11 cellular contexts compared by ENCODE assay signal in the genomic region with DNA sequence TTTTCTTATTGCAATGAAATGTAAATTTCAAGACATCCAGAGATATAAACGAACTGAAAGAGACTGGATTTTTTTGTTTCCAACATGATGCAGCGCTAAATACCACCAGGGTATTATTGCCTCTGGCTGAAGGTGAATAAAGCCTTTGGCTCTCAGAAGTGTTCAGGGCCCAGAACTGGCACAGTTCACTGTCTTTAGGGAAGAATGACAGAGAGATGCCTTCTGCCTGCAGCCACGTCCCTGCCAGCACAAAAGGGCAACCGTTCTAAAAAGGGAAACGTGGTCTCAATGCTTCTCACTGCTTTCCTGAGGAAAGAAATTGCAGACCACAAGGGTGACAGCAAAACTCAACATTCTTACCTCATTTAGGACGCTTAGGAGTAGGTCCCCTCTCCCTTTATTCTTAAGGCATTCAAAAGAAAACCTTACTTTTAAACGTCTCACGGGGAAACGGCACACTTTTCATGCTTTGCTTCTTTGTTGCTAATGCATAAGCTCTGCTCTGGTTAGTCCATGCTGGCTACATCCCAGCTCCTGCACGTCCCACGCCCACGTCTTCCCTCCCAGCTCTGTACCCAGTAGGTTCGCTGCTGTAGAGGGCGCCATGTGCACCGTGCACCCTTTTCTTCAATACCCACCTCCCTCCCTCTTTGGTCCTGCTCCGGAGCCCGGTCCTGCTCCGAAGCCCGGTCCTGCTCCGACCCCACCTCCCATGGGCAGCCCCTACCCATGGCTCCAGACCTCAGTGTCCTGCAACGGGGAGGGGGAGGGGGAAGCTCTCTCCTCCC.
A peak's percentile ranks its signal among the peaks of the same experiment; 100 is the strongest.
DNase-seq lines count a peak whose midpoint lies in the region; ATAC-seq, FAIRE-seq and TF ChIP-seq lines count a peak whose summit lies in the region.
"Had no signal": no experiment of that assay in that cellular context is flagged by ENCODE, and none has a peak within 500 bp of the region (broad histone marks: within the 10 kb centered on the region; RNA-seq: fewer than 3 reads in every experiment).

No MANE protein-coding gene starts in this region.

- H3K4me2 ChIP-seq in K562 (ENCODE audit: insufficient read depth, low read length), result no peak overlapping the region

- TF ChIP-seq POLR2A in K562 (conservative IDR thresholded peaks at IDR 0.05), result no peak

- H3K9me3 Mint-ChIP-seq in activated CD8-positive, alpha-beta memory T cell treated with anti-CD3 and anti-CD28 coated beads, Interleukin-2, amount 10 ng/mL, durations not matched to agents 7 days and 5 days (ENCODE audit: low read depth), result no peaks in the 10 kb centered on the region

- H3K27me3 ChIP-seq in MG63 (no peaks in the 10 kb centered on the region), K562 (ENCODE audit: control insufficient read depth in 2 of 2, insufficient read depth in 2 of 2, low read length in 2 of 2) (no peaks in the 10 kb centered on the region; a peak in 1 of 5 replicates)

- H3K27me3 Mint-ChIP-seq in activated CD8-positive, alpha-beta memory T cell treated with anti-CD3 and anti-CD28 coated beads, Interleukin-2, amount 10 ng/mL, durations not matched to agents 7 days and 5 days, result no peaks in the 10 kb centered on the region

- no peaks in the 10 kb centered on the region for H3K4me1 Mint-ChIP-seq in activated CD8-positive, alpha-beta memory T cell treated with anti-CD3 and anti-CD28 coated beads, Interleukin-2, amount 10 ng/mL, durations not matched to agents 7 days and 5 days

- no peak for FAIRE-seq in K562 (lab: Jason Lieb, UNC)

- CTCF ChIA-PET in K562 (lab: Yijun Ruan, JAX; ENCODE audit: low intra/inter-chr PET ratio), result no interaction called here
- CTCF ChIA-PET in activated CD8-positive, alpha-beta memory T cell treated with anti-CD3 and anti-CD28 coated beads, Interleukin-2, amount 10 ng/mL, durations not matched to agents 7 days and 5 days (lab: Charles Lee), result no interaction called here

- no peaks in the 10 kb centered on the region for H3K79me2 ChIP-seq in K562 (ENCODE audit: control insufficient read depth, insufficient read depth, low read length)

- no peaks in the 10 kb centered on the region for H3K9me1 ChIP-seq in K562 (ENCODE audit: control insufficient read depth, insufficient read depth, low read length)

- 1% methylated on average over 21 of the region's 21 CpGs for WGBS in K562 (ENCODE audit: insufficient coverage, low coverage, missing lambda C conversion rate)

- H3K4me1 ChIP-seq in K562 (replicated peaks in 1 of 2; ENCODE audit: control insufficient read depth in 2 of 2, insufficient read depth in 2 of 2, low read length in 2 of 2), result no peaks in the 10 kb centered on the region

- in situ Hi-C loops in K562 (cut with MboI), result no loop called here

- ATAC-seq in K562 (peak; percentile 51; the same call in 1 of the 3 replicates), HG02981 (IDR thresholded peaks at IDR 0.05; ENCODE audit: unreplicated experiment) (no peak)
- no peak for ATAC-seq in activated CD8-positive, alpha-beta memory T cell treated with anti-CD3 and anti-CD28 coated beads, Interleukin-2, amount 10 ng/mL, durations not matched to agents 7 days and 5 days

- no peak overlapping the region for H3K27ac Mint-ChIP-seq in activated CD8-positive, alpha-beta memory T cell treated with anti-CD3 and anti-CD28 coated beads, Interleukin-2, amount 10 ng/mL, durations not matched to agents 7 days and 5 days

- no peak overlapping the region for H3K27ac ChIP-seq in K562 (ENCODE audit: extremely low read depth, low read depth, low read length)
- H3K27ac ChIP-seq: C4-2B had no signal

- intact Hi-C loops in K562 (cut with micrococcal nuclease), result no loop called here

- H3K9me3 ChIP-seq in MG63, result no peaks in the 10 kb centered on the region
- H3K9me3 ChIP-seq in K562 (replicated peaks; ENCODE audit: control insufficient read depth, insufficient read depth, low read depth, low read length), result no peaks in the 10 kb centered on the region

- no peak for TF ChIP-seq CTCF in K562 (IDR thresholded peaks at IDR 0.05 in 2 of 3, conservative IDR thresholded peaks at IDR 0.05 in 1 of 3; ENCODE audit: insufficient read depth in 2 of 3, low read depth in 1 of 3, low read length in 3 of 3)

- DNase-seq in DMS153 treated with DMSO at 0.1 percent for 48 hours (lab: John Stamatoyannopoulos, UW; ENCODE audit: unreplicated experiment), result peak; percentile 32
- peak; percentile 48 for DNase-seq in MG63
- DNase-seq in K562 (ENCODE audit: extremely low read depth in 1 of 4, low spot score in 3 of 4), result no peak
- DNase-seq in iPS-NIHi7 (ENCODE audit: extremely low spot score), result peak; percentile 62
- DNase-seq in NCI-H146 (lab: John Stamatoyannopoulos, UW), result no peak
- DNase-seq in NCI-H128 (lab: John Stamatoyannopoulos, UW; ENCODE audit: unreplicated experiment), result no peak
- DNase-seq in activated CD8-positive, alpha-beta memory T cell treated with anti-CD3 and anti-CD28 coated beads, Interleukin-2, amount 10 ng/mL, durations not matched to agents 7 days and 5 days, result no peak
- DNase-seq: activated CD4-positive, alpha-beta T cell treated with anti-CD3 and anti-CD28 coated beads for 1 hour; activated gamma-delta T cell had no signal

- TF ChIP-seq EP300 in K562 (IDR thresholded peaks at IDR 0.05; ENCODE audit: low read length), result no peak

- H2AFZ ChIP-seq in K562 (ENCODE audit: low read depth, low read length), result no peak overlapping the region

- no peak overlapping the region for H3K9ac ChIP-seq in K562 (ENCODE audit: insufficient read depth in 1 of 2, low read depth in 2 of 2, low read length in 2 of 2)

- H3K36me3 ChIP-seq in MG63 (no peaks in the 10 kb centered on the region), K562 (ENCODE audit: control insufficient read depth, insufficient read depth, low read length) (no peaks in the 10 kb centered on the region)

- no peaks in the 10 kb centered on the region for H3K36me3 Mint-ChIP-seq in activated CD8-positive, alpha-beta memory T cell treated with anti-CD3 and anti-CD28 coated beads, Interleukin-2, amount 10 ng/mL, durations not matched to agents 7 days and 5 days

- no peaks in the 10 kb centered on the region for H4K20me1 ChIP-seq in K562 (replicated peaks; ENCODE audit: control insufficient read depth, insufficient read depth, low read length)

- BruUV-seq in K562 (replicated peaks; lab: Mats Ljungman, UMichigan), result no TSS peak

- POLR2A ChIA-PET in K562 (lab: Yijun Ruan, JAX), result no interaction called here

- TF ChIP-seq RAD21 in K562 (CRISPR knock-in tag; conservative IDR thresholded peaks at IDR 0.05 in 1 of 2, IDR thresholded peaks at IDR 0.05 in 1 of 2), result no peak

- H3K4me3 ChIP-seq in MG63 (no peak overlapping the region), K562 (no peak overlapping the region)

- no peak overlapping the region for H3K4me3 Mint-ChIP-seq in activated CD8-positive, alpha-beta memory T cell treated with anti-CD3 and anti-CD28 coated beads, Interleukin-2, amount 10 ng/mL, durations not matched to agents 7 days and 5 days

TF ChIP-seq in K562, 482 proteins besides CTCF, POLR2A, EP300 and RAD21:
- TF ChIP-seq EGR1 (conservative IDR thresholded peaks at IDR 0.05) (peak; percentile 42; the same call in 1 of the 2 replicates), ZNF23 (CRISPR knock-in tag; IDR thresholded peaks at IDR 0.05) (no peak), BRCA1 (IDR thresholded peaks at IDR 0.05) (no peak), BRCA1 (CRISPR knock-in tag; IDR thresholded peaks at IDR 0.05) (no peak), TEAD2 (tag; IDR thresholded peaks at IDR 0.05) (no peak), NCOA1 (IDR thresholded peaks at IDR 0.05; ENCODE audit: low read depth) (no peak), KDM1A (IDR thresholded peaks at IDR 0.05) (no peak), ATF7 (IDR thresholded peaks at IDR 0.05) (no peak), KAT2B (IDR thresholded peaks at IDR 0.05; ENCODE audit: low read depth, low read length) (no peak)
- TF ChIP-seq, protein P1, sequence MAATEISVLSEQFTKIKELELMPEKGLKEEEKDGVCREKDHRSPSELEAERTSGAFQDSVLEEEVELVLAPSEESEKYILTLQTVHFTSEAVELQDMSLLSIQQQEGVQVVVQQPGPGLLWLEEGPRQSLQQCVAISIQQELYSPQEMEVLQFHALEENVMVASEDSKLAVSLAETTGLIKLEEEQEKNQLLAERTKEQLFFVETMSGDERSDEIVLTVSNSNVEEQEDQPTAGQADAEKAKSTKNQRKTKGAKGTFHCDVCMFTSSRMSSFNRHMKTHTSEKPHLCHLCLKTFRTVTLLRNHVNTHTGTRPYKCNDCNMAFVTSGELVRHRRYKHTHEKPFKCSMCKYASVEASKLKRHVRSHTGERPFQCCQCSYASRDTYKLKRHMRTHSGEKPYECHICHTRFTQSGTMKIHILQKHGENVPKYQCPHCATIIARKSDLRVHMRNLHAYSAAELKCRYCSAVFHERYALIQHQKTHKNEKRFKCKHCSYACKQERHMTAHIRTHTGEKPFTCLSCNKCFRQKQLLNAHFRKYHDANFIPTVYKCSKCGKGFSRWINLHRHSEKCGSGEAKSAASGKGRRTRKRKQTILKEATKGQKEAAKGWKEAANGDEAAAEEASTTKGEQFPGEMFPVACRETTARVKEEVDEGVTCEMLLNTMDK (IDR thresholded peaks at IDR 0.05; ENCODE audit: borderline replicate concordance, insufficient read depth, low read depth, low read length, poor library complexity, severe bottlenecking), result peak; percentile 30

Comparison
In these comparisons a context has a peak if more than half of its experiments do, and no peak if none do; other contexts are left out.
1. DNase-seq: peak in DMS153 treated with DMSO at 0.1 percent for 48 hours (single experiment), MG63 (single experiment) and iPS-NIHi7 (single experiment); none in K562 (0 of 4), NCI-H146 (single experiment), NCI-H128 (single experiment) and activated CD8-positive, alpha-beta memory T cell treated with anti-CD3 and anti-CD28 coated beads, Interleukin-2, amount 10 ng/mL, durations not matched to agents 7 days and 5 days (single experiment).